8 cellular contexts compared by ENCODE assay signal in genomic region chr15:40942337-40942854, GRCh38. TPM values are rescaled to one million over a fixed set of nuclear protein-coding genes. Genes with fewer than 3 reads are reported as not detected.
DNase-seq lines count a peak whose midpoint lies in the region; ATAC-seq lines count a peak whose summit lies in the region.

No MANE protein-coding gene starts in this region.

- H3K4me3 ChIP-seq in iPS-11a (ENCODE audit: low read depth, low read length) = peak overlapping the region; percentile 22

- no peaks in the 10 kb centered on the region for H3K36me3 Mint-ChIP-seq in activated T-helper 17 cell treated with anti-CD3 and anti-CD28 coated beads, Interleukin-2, amount 50 U/mL, for 72 hours (ENCODE audit: low read depth)
- no peaks in the 10 kb centered on the region for H3K36me3 Mint-ChIP-seq in stimulated activated naive B cell treated with anti-CD40 and anti-IgM and Interleukin-4, amounts not matched to agents 10 μg/mL and 1 μg/mL and 100 μg/mL, for 72 hours

- H3K9me3 Mint-ChIP-seq in activated T-helper 17 cell treated with anti-CD3 and anti-CD28 coated beads, Interleukin-2, amount 50 U/mL, for 72 hours = no peaks in the 10 kb centered on the region
- no peaks in the 10 kb centered on the region for H3K9me3 Mint-ChIP-seq in stimulated activated naive B cell treated with anti-CD40 and anti-IgM and Interleukin-4, amounts not matched to agents 10 μg/mL and 1 μg/mL and 100 μg/mL, for 72 hours

- H3K4me1 Mint-ChIP-seq in activated T-helper 17 cell treated with anti-CD3 and anti-CD28 coated beads, Interleukin-2, amount 50 U/mL, for 72 hours = peaks cover 17% of the 10 kb centered on the region
- H3K4me1 Mint-ChIP-seq in stimulated activated naive B cell treated with anti-CD40 and anti-IgM and Interleukin-4, amounts not matched to agents 10 μg/mL and 1 μg/mL and 100 μg/mL, for 72 hours = peaks cover 25 to 36% of the 10 kb centered on the region in 2 donors

- ATAC-seq in HG03139 (IDR thresholded peaks at IDR 0.05; ENCODE audit: unreplicated experiment) = peak; percentile 4
- ATAC-seq in activated T-helper 17 cell treated with anti-CD3 and anti-CD28 coated beads, Interleukin-2, amount 50 U/mL, for 72 hours (replicated peaks) = peak; percentile 5
- peak; percentile 3 to 9 for ATAC-seq in stimulated activated naive B cell treated with anti-CD40 and anti-IgM and Interleukin-4, amounts not matched to agents 10 μg/mL and 1 μg/mL and 100 μg/mL, for 72 hours (replicated peaks)

- H3K27ac Mint-ChIP-seq in activated T-helper 17 cell treated with anti-CD3 and anti-CD28 coated beads, Interleukin-2, amount 50 U/mL, for 72 hours = peak overlapping the region; percentile 89
- peak overlapping the region; percentile 59 for H3K27ac Mint-ChIP-seq in stimulated activated naive B cell treated with anti-CD40 and anti-IgM and Interleukin-4, amounts not matched to agents 10 μg/mL and 1 μg/mL and 100 μg/mL, for 72 hours

- DNase-seq in AML-193 (lab: John Stamatoyannopoulos, UW) (peak; percentile 48 to 58), ecto neural progenitor cell (ENCODE audit: low spot score) (no peak), T1000 (lab: John Stamatoyannopoulos, UW) (no peak), NCI-H2081 treated with DMSO at 0.1 percent for 48 hours (lab: John Stamatoyannopoulos, UW) (no peak)
- no peak for DNase-seq in stimulated activated naive B cell treated with anti-CD40 and anti-IgM and Interleukin-4, amounts not matched to agents 10 μg/mL and 1 μg/mL and 100 μg/mL, for 72 hours

- H3K4me3 Mint-ChIP-seq in activated T-helper 17 cell treated with anti-CD3 and anti-CD28 coated beads, Interleukin-2, amount 50 U/mL, for 72 hours = peak overlapping the region; percentile 86
- peak overlapping the region; percentile 70 to 79 for H3K4me3 Mint-ChIP-seq in stimulated activated naive B cell treated with anti-CD40 and anti-IgM and Interleukin-4, amounts not matched to agents 10 μg/mL and 1 μg/mL and 100 μg/mL, for 72 hours

- H3K27me3 Mint-ChIP-seq in activated T-helper 17 cell treated with anti-CD3 and anti-CD28 coated beads, Interleukin-2, amount 50 U/mL, for 72 hours = no peaks in the 10 kb centered on the region
- H3K27me3 Mint-ChIP-seq in stimulated activated naive B cell treated with anti-CD40 and anti-IgM and Interleukin-4, amounts not matched to agents 10 μg/mL and 1 μg/mL and 100 μg/mL, for 72 hours = no peaks in the 10 kb centered on the region

RNA-seq across cellular contexts. Expression of gene CHAC1, which starts 10.9 kb away (rescaled TPM):
- total RNA-seq in activated T-helper 17 cell treated with anti-CD3 and anti-CD28 coated beads, Interleukin-2, amount 50 U/mL, for 72 hours = 1 to 10 TPM; 2.4 to 6.8 TPM

RNA-seq across cellular contexts. Expression of gene DLL4, which starts 13.3 kb away (rescaled TPM):
- not detected for total RNA-seq in activated T-helper 17 cell treated with anti-CD3 and anti-CD28 coated beads, Interleukin-2, amount 50 U/mL, for 72 hours

RNA-seq across cellular contexts. Expression of gene VPS18, which starts 48.1 kb away (rescaled TPM):
- total RNA-seq in activated T-helper 17 cell treated with anti-CD3 and anti-CD28 coated beads, Interleukin-2, amount 50 U/mL, for 72 hours = 10 to 100 TPM in 1 of 2 donors, 1 to 10 TPM in 1; 5.6 to 12.0 TPM

Comparison
In these comparisons a context has a peak if more than half of its experiments do, and no peak if none do; other contexts are left out.
1. DNase-seq: peak in AML-193 (2 of 2); none in stimulated activated naive B cell treated with anti-CD40 and anti-IgM and Interleukin-4, amounts not matched to agents 10 μg/mL and 1 μg/mL and 100 μg/mL, for 72 hours (single experiment), ecto neural progenitor cell (single experiment), T1000 (single experiment) and NCI-H2081 treated with DMSO at 0.1 percent for 48 hours (single experiment).
2. Peak in every context shown above with its lines, with median percentiles within 50 percentile points of each other: ATAC-seq.